In genomic region chr5:122152266-122152900, GRCh38 we compare ENCODE assay signal across 17 cellular contexts. TPM values are rescaled to one million over a fixed set of nuclear protein-coding genes. Genes with fewer than 3 reads are reported as not detected.
DNase-seq lines count a peak whose midpoint lies in the region; TF ChIP-seq lines count a peak whose summit lies in the region.
"Had no signal": no experiment of that assay in that cellular context is flagged by ENCODE, and none has a peak within 500 bp of the region (broad histone marks: within the 10 kb centered on the region; RNA-seq: fewer than 3 reads in every experiment).

No MANE protein-coding gene starts in this region.

- H2AK5ac ChIP-seq in H9 (ENCODE audit: insufficient read length, low read length), result no peak overlapping the region

- intact Hi-C loops in tibial artery (cut with DNase I; ENCODE audit: low total_unique reads), result no loop called here
- intact Hi-C loops in uterus (cut with DNase I; ENCODE audit: low total_unique reads), result no loop called here

- no peak overlapping the region for H3K18ac ChIP-seq in H9 (ENCODE audit: insufficient read length, low read depth, low read length)

- DNase-seq in H9, result no peak
- DNase-seq in astrocyte of the hippocampus (ENCODE audit: low read depth, low spot score), result peak; percentile 85
- peak in 1 of 2 donors; percentile 68 for DNase-seq in tibial artery
- DNase-seq in uterus, result no peak
- no peak for DNase-seq in nephron progenitor cell
- DNase-seq in activated gamma-delta T cell (lab: John Stamatoyannopoulos, UW), result no peak
- DNase-seq: activated naive CD4-positive, alpha-beta T cell treated with anti-CD3 and anti-CD28 coated beads, Interleukin-2, amount 50 U/mL, for 16 hours; DMS 273 treated with DMSO at 0.1 percent for 48 hours; dorsolateral prefrontal cortex; erythroblast; NCI-H1105; NCI-H69; nucleus accumbens; OCI-M1; stimulated activated CD4-positive, alpha-beta T cell treated with anti-CD3 and anti-CD28 coated beads, Interleukin-4, amount 100 ng/mL, for 1 hour had no signal

- no peak overlapping the region for H4K91ac ChIP-seq in H9 (ENCODE audit: insufficient read length, low read depth, low read length)

- H2BK120ac ChIP-seq in H9 (ENCODE audit: low read depth, low read length, poor library complexity, severe bottlenecking), result no peak overlapping the region

- no peak overlapping the region for H3T11ph ChIP-seq in H9 (ENCODE audit: low read length)

- H3K9me3 ChIP-seq in H9 (ENCODE audit: control insufficient read depth, low read depth, low read length) (no peaks in the 10 kb centered on the region), mesodermal cell (ENCODE audit: control insufficient read depth, low read length) (no peaks in the 10 kb centered on the region), tibial artery (no peaks in the 10 kb centered on the region), uterus (no peaks in the 10 kb centered on the region)

- H3K27me3 Mint-ChIP-seq in H9 (ENCODE audit: low read depth) (no peaks in the 10 kb centered on the region), nephron progenitor cell (ENCODE audit: low read depth, poor library complexity) (peaks cover 7% of the 10 kb centered on the region)

- H3K79me2 ChIP-seq in H9 (ENCODE audit: insufficient read depth, low read length), result no peaks in the 10 kb centered on the region

- H3K27ac Mint-ChIP-seq in H9, result no peak overlapping the region; a peak in 1 of 7 replicates
- no peak overlapping the region for H3K27ac Mint-ChIP-seq in nephron progenitor cell

- no peak overlapping the region for H3K4me2 ChIP-seq in H9 (ENCODE audit: insufficient read depth, insufficient read length, low read length)

- no peaks in the 10 kb centered on the region for H3K27me3 ChIP-seq in H9 (ENCODE audit: insufficient read depth, low read length)
- no peaks in the 10 kb centered on the region for H3K27me3 ChIP-seq in tibial artery
- H3K27me3 ChIP-seq in uterus, result no peaks in the 10 kb centered on the region
- H3K27me3 ChIP-seq: dorsolateral prefrontal cortex had no signal

- H3K36me3 Mint-ChIP-seq in H9 (ENCODE audit: insufficient read depth in 1 of 3, low read depth in 3 of 3), result no peaks in the 10 kb centered on the region; a peak in 1 of 7 replicates
- H3K36me3 Mint-ChIP-seq in nephron progenitor cell (ENCODE audit: low read depth), result no peaks in the 10 kb centered on the region

- TF ChIP-seq CTCF in H9 (conservative IDR thresholded peaks at IDR 0.05) (no peak), tibial artery (IDR thresholded peaks at IDR 0.05) (no peak), uterus (IDR thresholded peaks at IDR 0.05) (no peak), nephron progenitor cell (IDR thresholded peaks at IDR 0.05) (no peak)

- H4K8ac ChIP-seq in H9 (replicated peaks; ENCODE audit: insufficient read length, low read depth, low read length), result no peak overlapping the region

- H3K79me1 ChIP-seq in H9 (ENCODE audit: insufficient read depth, low read depth, low read length, poor library complexity, severe bottlenecking), result no peaks in the 10 kb centered on the region

- no peak overlapping the region for H2BK5ac ChIP-seq in H9 (ENCODE audit: insufficient read length, low read length)

- H3K27ac ChIP-seq in H9 (ENCODE audit: insufficient read length, low read depth, low read length), result no peak overlapping the region
- peak overlapping the region; percentile 76 for H3K27ac ChIP-seq in mesodermal cell (ENCODE audit: low read depth, low read length, severe bottlenecking)
- peak overlapping the region; percentile 29 to 48 for H3K27ac ChIP-seq in tibial artery
- H3K27ac ChIP-seq in uterus, result no peak overlapping the region
- H3K27ac ChIP-seq: C4-2B, dorsolateral prefrontal cortex had no signal

- H2BK12ac ChIP-seq in H9 (ENCODE audit: insufficient read length, low read depth, low read length), result no peak overlapping the region

- H3K4me1 ChIP-seq in H9 (ENCODE audit: insufficient read depth, low read length) (no peaks in the 10 kb centered on the region), mesodermal cell (ENCODE audit: control insufficient read depth, insufficient read depth, low read length, poor library complexity, severe bottlenecking) (peaks cover 32% of the 10 kb centered on the region), tibial artery (peaks cover 0 to 44% (median 25%) of the 10 kb centered on the region in 4 donors), uterus (no peaks in the 10 kb centered on the region)

- H2BK20ac ChIP-seq in H9 (ENCODE audit: low read depth, low read length, poor library complexity, severe bottlenecking), result peak overlapping the region; percentile 26

- H4K5ac ChIP-seq in H9 (ENCODE audit: insufficient read length, low read depth, low read length), result no peak overlapping the region

- no peak overlapping the region for H3K23ac ChIP-seq in H9 (ENCODE audit: insufficient read length, low read depth, low read length)

- H4K20me1 ChIP-seq in H9 (ENCODE audit: control insufficient read depth, insufficient read depth, insufficient read length), result no peaks in the 10 kb centered on the region

- H3K36me3 ChIP-seq in mesodermal cell (ENCODE audit: control insufficient read depth, insufficient read depth, low read length) (no peaks in the 10 kb centered on the region), tibial artery (no peaks in the 10 kb centered on the region), uterus (no peaks in the 10 kb centered on the region)

- no peak overlapping the region for H3K14ac ChIP-seq in H9 (ENCODE audit: insufficient read depth, low read length)

- H3K4ac ChIP-seq in H9 (ENCODE audit: low read depth, low read length), result no peak overlapping the region

- no peaks in the 10 kb centered on the region for H3K9me3 Mint-ChIP-seq in H9
- no peaks in the 10 kb centered on the region for H3K9me3 Mint-ChIP-seq in nephron progenitor cell

- H3K4me1 Mint-ChIP-seq in H9 (no peaks in the 10 kb centered on the region), nephron progenitor cell (peaks cover 18% of the 10 kb centered on the region)

- no CpG with 5 or more reads among the region's 10 CpGs for WGBS in H9 (ENCODE audit: extremely low coverage, insufficient read length, low lambda C conversion rate)
- 77 to 90% methylated on average over 7 to 8 of the region's 10 CpGs for WGBS in mesodermal cell (ENCODE audit: insufficient coverage in 2 of 2), 2 experiments

- H2AFZ ChIP-seq in H9 (ENCODE audit: low read length), result no peak overlapping the region

- H3K4me3 ChIP-seq in mesodermal cell (ENCODE audit: extremely low read depth, insufficient read depth, low read length, poor library complexity, severe bottlenecking), result no peak overlapping the region
- no peak overlapping the region for H3K4me3 ChIP-seq in tibial artery
- no peak overlapping the region for H3K4me3 ChIP-seq in uterus
- H3K4me3 ChIP-seq: dorsolateral prefrontal cortex had no signal

- no peak overlapping the region for H3K4me3 Mint-ChIP-seq in H9
- H3K4me3 Mint-ChIP-seq in nephron progenitor cell, result no peak overlapping the region

- no peak overlapping the region for H3K56ac ChIP-seq in H9 (ENCODE audit: insufficient read length, low read depth, low read length)

- TF ChIP-seq POLR2A in uterus (IDR thresholded peaks at IDR 0.05), result no peak

- H3K9ac ChIP-seq in H9 (ENCODE audit: extremely low read depth, insufficient read length, low read length), result no peak overlapping the region

- H3K23me2 ChIP-seq in H9 (ENCODE audit: insufficient read length, low read depth, low read length, poor library complexity, severe bottlenecking), result no peaks in the 10 kb centered on the region

- H2BK15ac ChIP-seq in H9 (ENCODE audit: low read depth, low read length), result no peak overlapping the region

RNA-seq across cellular contexts. Expression of gene ZNF474, which starts 23.0 kb away (rescaled TPM):
- total RNA-seq in H9 (2021) (not detected in 2 replicates), uterus (1 to 10 TPM in 1 of 4 donors, under 1 TPM in 1, not detected in 2; 0.37 to 1.1 TPM)
- polyA plus RNA-seq in mesodermal cell (2013, experiment 1 of 2), result 0.63 TPM
- 0.56 TPM for polyA plus RNA-seq in mesodermal cell (2013, experiment 2 of 2)

Comparison
In these comparisons a context has a peak if more than half of its experiments do, and no peak if none do; other contexts are left out.
1. H3K27ac ChIP-seq: peak in mesodermal cell (single experiment) and tibial artery (2 of 2); none in H9 (single experiment) and uterus (0 of 2).